ENCODE assay signal across 15 cellular contexts in genomic region chr1:167767794-167768193, GRCh38.
"Had no signal": no experiment of that assay in that cellular context is flagged by ENCODE, and none has a peak within 500 bp of the region (broad histone marks: within the 10 kb centered on the region; RNA-seq: fewer than 3 reads in every experiment).

No MANE protein-coding gene starts in this region.

- H3K9me3 Mint-ChIP-seq: activated naive CD4-positive, alpha-beta T cell treated with anti-CD3 and anti-CD28 coated beads, Interleukin-2, amount 50 U/mL, for 72 hours; naive B cell had no signal

- H3K4me1 ChIP-seq: parathyroid adenoma had no signal

- DNase-seq: activated CD4-positive, alpha-beta T cell treated with anti-CD3 and anti-CD28 coated beads, Interleukin-2, amount 50 U/mL, for 4 hours; activated CD4-positive, CD25-positive, alpha-beta regulatory T cell treated with anti-CD3 and anti-CD28 coated beads, Interleukin-2, amount 50 U/mL, for 72 hours; activated T-cell treated with anti-CD3 and anti-CD28 coated beads, Interleukin-2, amount 50 U/mL, for 1 hour; anterior cingulate cortex; endodermal cell; hypothalamus; midbrain; naive B cell; retina; uterus had no signal

- H3K9ac ChIP-seq: parathyroid adenoma had no signal

- H3K9me3 ChIP-seq: uterus had no signal

- H3K4me3 ChIP-seq: lung, skin epidermis, uterus had no signal

- H3K27me3 ChIP-seq: uterus had no signal

- H3K27ac ChIP-seq: parathyroid adenoma, skin epidermis, uterus had no signal

- ATAC-seq: activated naive CD4-positive, alpha-beta T cell treated with anti-CD3 and anti-CD28 coated beads, Interleukin-2, amount 50 U/mL, for 72 hours; esophagus mucosa had no signal

- H3K79me2 ChIP-seq: parathyroid adenoma had no signal

- H2AFZ ChIP-seq: parathyroid adenoma had no signal

- H3K27me3 Mint-ChIP-seq: naive B cell had no signal

- H3K27ac Mint-ChIP-seq: endodermal cell had no signal

- H3K4me3 Mint-ChIP-seq: endodermal cell, naive B cell had no signal

- H3K36me3 ChIP-seq: uterus had no signal
